In the genomic region with DNA sequence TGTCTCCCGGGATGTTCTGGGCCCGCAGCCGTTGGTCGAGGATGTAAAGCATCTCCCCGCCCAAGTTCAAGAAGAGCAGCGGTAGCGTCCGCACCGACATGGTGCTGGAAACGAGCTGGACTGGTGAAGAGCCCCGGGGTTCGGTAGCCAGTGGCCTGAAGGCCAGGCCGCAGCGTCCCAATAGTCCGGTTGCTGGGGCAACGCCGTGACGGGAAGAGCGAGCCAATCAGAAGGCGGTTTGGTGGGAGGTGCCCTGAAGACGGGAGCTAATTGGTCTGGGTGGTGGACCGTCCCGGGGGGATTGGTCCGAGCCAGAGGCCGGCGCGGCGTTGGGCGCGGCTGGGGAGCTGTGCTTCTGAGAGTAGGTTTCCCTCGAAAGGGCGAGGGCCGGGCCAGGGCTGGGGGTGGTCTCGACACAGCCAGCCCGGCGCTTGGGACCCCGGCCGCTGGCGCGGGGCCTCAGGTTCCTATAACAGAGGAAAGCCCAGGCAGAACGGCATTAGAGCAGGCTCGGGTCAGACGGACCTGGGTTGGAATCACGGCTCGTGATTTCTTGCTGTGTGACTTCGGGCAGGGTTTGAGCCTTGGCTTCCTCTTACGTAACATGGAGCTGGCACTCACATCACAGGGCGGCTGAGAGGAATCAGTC, we compare ENCODE assay signal across 8 cellular contexts. TPM values are rescaled to one million over a fixed set of nuclear protein-coding genes. Genes with fewer than 3 reads are reported as not detected.
DNase-seq lines count a peak whose midpoint lies in the region; ATAC-seq and TF ChIP-seq lines count a peak whose summit lies in the region.

A gene with protein sequence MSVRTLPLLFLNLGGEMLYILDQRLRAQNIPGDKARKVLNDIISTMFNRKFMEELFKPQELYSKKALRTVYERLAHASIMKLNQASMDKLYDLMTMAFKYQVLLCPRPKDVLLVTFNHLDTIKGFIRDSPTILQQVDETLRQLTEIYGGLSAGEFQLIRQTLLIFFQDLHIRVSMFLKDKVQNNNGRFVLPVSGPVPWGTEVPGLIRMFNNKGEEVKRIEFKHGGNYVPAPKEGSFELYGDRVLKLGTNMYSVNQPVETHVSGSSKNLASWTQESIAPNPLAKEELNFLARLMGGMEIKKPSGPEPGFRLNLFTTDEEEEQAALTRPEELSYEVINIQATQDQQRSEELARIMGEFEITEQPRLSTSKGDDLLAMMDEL (minus strand): TSS at position 182 of the 649 bp plus-strand sequence. CDS start 82 bp downstream, at position 100.

- H3K9me3 Mint-ChIP-seq in HFFc6 (no peaks in the 10 kb centered on the region), osteocyte (ENCODE audit: unreplicated experiment) (no peaks in the 10 kb centered on the region)
- no peaks in the 10 kb centered on the region for H3K9me3 Mint-ChIP-seq in activated naive CD8-positive, alpha-beta T cell treated with anti-CD3 and anti-CD28 coated beads, Interleukin-2, amount 50 U/mL, for 24 hours

- peaks cover 33% of the 10 kb centered on the region for H3K4me1 Mint-ChIP-seq in HFFc6 (ENCODE audit: low read depth)
- peaks cover 15% of the 10 kb centered on the region for H3K4me1 Mint-ChIP-seq in activated naive CD8-positive, alpha-beta T cell treated with anti-CD3 and anti-CD28 coated beads, Interleukin-2, amount 50 U/mL, for 24 hours
- H3K4me1 Mint-ChIP-seq in osteocyte (ENCODE audit: unreplicated experiment): peaks cover 21% of the 10 kb centered on the region

- H3K9me3 ChIP-seq in thymus (ENCODE audit: control insufficient read depth): no peaks in the 10 kb centered on the region

- H3K27me3 ChIP-seq in thymus (ENCODE audit: control insufficient read depth, insufficient read depth): no peaks in the 10 kb centered on the region

- H3K36me3 ChIP-seq in thymus (ENCODE audit: control insufficient read depth, insufficient read depth): peaks cover 12% of the 10 kb centered on the region

- H3K27me3 Mint-ChIP-seq in HFFc6 (ENCODE audit: insufficient read depth): peaks cover 5% of the 10 kb centered on the region
- H3K27me3 Mint-ChIP-seq in activated naive CD8-positive, alpha-beta T cell treated with anti-CD3 and anti-CD28 coated beads, Interleukin-2, amount 50 U/mL, for 24 hours: peaks cover 2% of the 10 kb centered on the region
- H3K27me3 Mint-ChIP-seq in osteocyte (ENCODE audit: unreplicated experiment): no peaks in the 10 kb centered on the region

- H3K4me3 Mint-ChIP-seq in HFFc6 (peak within 1 kb of the TSS; percentile 93), osteocyte (ENCODE audit: unreplicated experiment) (peak within 1 kb of the TSS; percentile 84)
- H3K4me3 Mint-ChIP-seq in activated naive CD8-positive, alpha-beta T cell treated with anti-CD3 and anti-CD28 coated beads, Interleukin-2, amount 50 U/mL, for 24 hours: peak within 1 kb of the TSS; percentile 82

- 1% methylated on average over 48 of the region's 48 CpGs for WGBS in thymus

- peak; percentile 99 for ATAC-seq in activated naive CD8-positive, alpha-beta T cell treated with anti-CD3 and anti-CD28 coated beads, Interleukin-2, amount 50 U/mL, for 24 hours
- peak; percentile 99 for ATAC-seq in Right ventricle myocardium inferior

- TF ChIP-seq CTCF in HFFc6 (IDR thresholded peaks at IDR 0.05): no peak; the same call in 1 of the 2 replicates
- TF ChIP-seq CTCF in osteocyte (IDR thresholded peaks at IDR 0.05): no peak

- DNase-seq in GM04504 (ENCODE audit: low read depth) (peak; percentile 92), HFFc6 (peak; percentile 94), NCI-H1048 (lab: John Stamatoyannopoulos, UW) (peak; percentile 73), SKM-1 treated with dmso at 0.1 percent for 144 hours (lab: John Stamatoyannopoulos, UW; ENCODE audit: unreplicated experiment) (peak; percentile 91), Right ventricle myocardium inferior (ENCODE audit: missing footprints) (peak; percentile 97), osteocyte (ENCODE audit: extremely low spot score, unreplicated experiment) (peak; percentile 98)
- DNase-seq in activated naive CD8-positive, alpha-beta T cell treated with anti-CD3 and anti-CD28 coated beads, Interleukin-2, amount 50 U/mL, for 24 hours: peak; percentile 89

- H3K27ac Mint-ChIP-seq in HFFc6 (peak within 1 kb of the TSS; percentile 97), osteocyte (ENCODE audit: unreplicated experiment) (peak within 1 kb of the TSS; percentile 95)
- peak within 1 kb of the TSS; percentile 89 for H3K27ac Mint-ChIP-seq in activated naive CD8-positive, alpha-beta T cell treated with anti-CD3 and anti-CD28 coated beads, Interleukin-2, amount 50 U/mL, for 24 hours

- intact Hi-C loops in Right ventricle myocardium inferior (cut with DNase I): loop anchor here (1.0 kb wide), 1 partner anchor 14 kb away; a partner anchor contains a TSS

- H3K4me1 ChIP-seq in thymus (ENCODE audit: control insufficient read depth, insufficient read depth, low read length): no peaks in the 10 kb centered on the region

- peak within 1 kb of the TSS; percentile 68 for H3K4me3 ChIP-seq in thymus (ENCODE audit: low read length)

- peak within 1 kb of the TSS; percentile 94 for H3K27ac ChIP-seq in thymus (ENCODE audit: low read depth)

- H3K36me3 Mint-ChIP-seq in HFFc6 (ENCODE audit: low read depth) (peaks cover 5% of the 10 kb centered on the region), osteocyte (ENCODE audit: unreplicated experiment) (peaks cover 8% of the 10 kb centered on the region)
- peaks cover 15% of the 10 kb centered on the region for H3K36me3 Mint-ChIP-seq in activated naive CD8-positive, alpha-beta T cell treated with anti-CD3 and anti-CD28 coated beads, Interleukin-2, amount 50 U/mL, for 24 hours (ENCODE audit: low read depth)

RNA-seq across cellular contexts. Expression of the gene that starts here (rescaled TPM):
- total RNA-seq in HFFc6 (2021; fragmentation: NEBNext Ultra II Directional; extraction: Animal tissue kit (Norgen Biotek cat#: 25700)): 10 to 100 TPM in 1 of 6 experiments, 1 to 10 TPM in 5; 6.0 to 11.0 (median 7.2) TPM
- total RNA-seq in Right ventricle myocardium inferior: 5.3 TPM
- 5.0 and 7.1 TPM in 2 replicates for total RNA-seq in osteocyte
- 4.8 TPM for polyA plus RNA-seq in thymus

Comparison
In these comparisons a context has a peak if more than half of its experiments do, and no peak if none do; other contexts are left out.
1. Peak in every context shown above with its lines: DNase-seq, ATAC-seq, H3K4me3 ChIP-seq and H3K27ac ChIP-seq.